In genomic region chr12:51351913-51352532, GRCh38 we compare ENCODE assay signal across 9 cellular contexts. TPM values are rescaled to one million over a fixed set of nuclear protein-coding genes. Genes with fewer than 3 reads are reported as not detected.
DNase-seq lines count a peak whose midpoint lies in the region; ATAC-seq and TF ChIP-seq lines count a peak whose summit lies in the region.
"Had no signal": no experiment of that assay in that cellular context is flagged by ENCODE, and none has a peak within 500 bp of the region (broad histone marks: within the 10 kb centered on the region; RNA-seq: fewer than 3 reads in every experiment).

No MANE protein-coding gene starts in this region.

- POLR2A ChIA-PET in Caco-2 (lab: Charles Lee), result interaction anchor here (0.5 kb wide), 1 partner anchor 269 kb away, joined by 7 read pairs; no protein-coding TSS in a partner anchor
- POLR2A ChIA-PET in PC-3 (lab: Charles Lee; ENCODE audit: unreplicated experiment), result no interaction called here

- H3K36me3 ChIP-seq in Caco-2 (ENCODE audit: control insufficient read depth, insufficient read depth, low read length) (no peaks in the 10 kb centered on the region), PC-3 (ENCODE audit: low read depth, low read length) (peaks cover 5% of the 10 kb centered on the region; the same call in 1 of the 2 replicates)

- BruUV-seq in Caco-2 (replicated peaks; lab: Mats Ljungman, UMichigan), result TSS peak; percentile 61
- BruUV-seq in PC-3 (replicated peaks; lab: Mats Ljungman, UMichigan), result TSS peak; percentile 32

- H3K9ac ChIP-seq in PC-3 (ENCODE audit: low read length), result no peak overlapping the region

- H3K4me2 ChIP-seq in PC-3 (ENCODE audit: low read length), result no peak overlapping the region

- TF ChIP-seq CTCF in Caco-2 (IDR thresholded peaks at IDR 0.05; ENCODE audit: insufficient read depth in 1 of 2, low read depth in 1 of 2, low read length in 1 of 2, severe bottlenecking in 1 of 2, unreplicated experiment in 1 of 2) (peak; percentile 64 to 65), HFF-Myc (IDR thresholded peaks at IDR 0.05; ENCODE audit: low read depth, low read length, missing control alignments) (peak; percentile 74), PC-3 (conservative IDR thresholded peaks at IDR 0.05; ENCODE audit: low read depth, low read length) (peak; percentile 67)

- H3K79me2 ChIP-seq in PC-3 (ENCODE audit: low read length), result no peaks in the 10 kb centered on the region

- H3F3A ChIP-seq in PC-3 (ENCODE audit: low read length, unreplicated experiment), result no peaks in the 10 kb centered on the region

- no peaks in the 10 kb centered on the region for H4K20me1 ChIP-seq in PC-3 (ENCODE audit: low read length)

- peaks cover 49% of the 10 kb centered on the region for H3K36me3 Mint-ChIP-seq in Caco-2 (ENCODE audit: insufficient read depth, unreplicated experiment)

- no peak overlapping the region for H3K4me3 Mint-ChIP-seq in Caco-2 (ENCODE audit: unreplicated experiment)

- no peak overlapping the region for H3K27ac ChIP-seq in PC-3 (ENCODE audit: low read length)

- CTCF ChIA-PET in Caco-2 (lab: Charles Lee), result interaction anchor here (0.5 to 2.9 kb wide), 3 partner anchors 11 to 33 kb away, joined by 3 to 14 read pairs (median 5); no protein-coding TSS in a partner anchor
- CTCF ChIA-PET in PC-3 (lab: Charles Lee), result no interaction called here

- H2AFZ ChIP-seq in PC-3 (ENCODE audit: low read length), result no peak overlapping the region

- H3K4me1 ChIP-seq in Caco-2, result 0 out of 2 replicates have a peak, but pooled peaks cover 10% of the 10 kb centered on the region
- no peaks in the 10 kb centered on the region for H3K4me1 ChIP-seq in PC-3 (ENCODE audit: insufficient read depth, low read length)

- H3K9me3 Mint-ChIP-seq in Caco-2 (ENCODE audit: unreplicated experiment), result no peaks in the 10 kb centered on the region

- DNase-seq in Caco-2 (peak; percentile 52 to 65), HFF-Myc (ENCODE audit: extremely low read depth, low read depth) (no peak), PC-3 (peak; percentile 53), amygdala (lab: John Stamatoyannopoulos, UW) (peak in 42 of 56 donors; percentile 3 to 69 (median 30)), iPS-NIHi11 (ENCODE audit: low spot score) (peak; percentile 73)
- DNase-seq in stimulated activated CD4-positive, alpha-beta T cell treated with anti-CD3 and anti-CD28 coated beads, Interleukin-2, amount 100 ng/mL, for 24 hours, result peak; percentile 34 to 42

- no peak overlapping the region for H3K27ac Mint-ChIP-seq in Caco-2 (ENCODE audit: unreplicated experiment)

- intact Hi-C loops in Caco-2 (cut with micrococcal nuclease; ENCODE audit: unreplicated experiment) (loop anchor here (5.0 kb wide), 1 partner anchor 365 kb away; no protein-coding TSS in a partner anchor), PC-3 (cut with micrococcal nuclease) (no loop called here)

- no peaks in the 10 kb centered on the region for H3K9me3 ChIP-seq in Caco-2
- no peaks in the 10 kb centered on the region for H3K9me3 ChIP-seq in PC-3 (ENCODE audit: low read length)

- H3K4me3 ChIP-seq in Caco-2 (ENCODE audit: low read depth, low read length) (no peak overlapping the region), HFF-Myc (replicated peaks; ENCODE audit: low read depth, low read length) (no peak overlapping the region), PC-3 (ENCODE audit: low read length) (no peak overlapping the region)

- H3K9me2 ChIP-seq in PC-3 (replicated peaks; ENCODE audit: low read length), result no peaks in the 10 kb centered on the region

- ATAC-seq in PC-3 (peak; percentile 53), HG02981 (IDR thresholded peaks at IDR 0.05; ENCODE audit: unreplicated experiment) (no peak), HG03571 (IDR thresholded peaks at IDR 0.05; ENCODE audit: unreplicated experiment) (no peak)

- H3K27me3 ChIP-seq in Caco-2 (replicated peaks; ENCODE audit: control insufficient read depth, insufficient read depth, low read length) (no peaks in the 10 kb centered on the region), PC-3 (ENCODE audit: low read length) (no peaks in the 10 kb centered on the region)

- peaks cover 11% of the 10 kb centered on the region for H3K4me1 Mint-ChIP-seq in Caco-2 (ENCODE audit: low read depth, unreplicated experiment)

- H3K27me3 Mint-ChIP-seq in Caco-2 (ENCODE audit: insufficient read depth, unreplicated experiment), result no peaks in the 10 kb centered on the region

RNA-seq across cellular contexts. Expression of gene CELA1, which starts 5.5 kb away (rescaled TPM):
- total RNA-seq in Caco-2 (2022) (not detected in 2 replicates), PC-3 (2014; rRNA removed) (not detected in 2 replicates)
- total RNA-seq: T-helper 1 cell treated with Interleukin-12 subunit alpha and Interleukin-12 subunit beta and Interleukin-4 antibody, amounts not matched to agents 30 ng/mL and 1 ng/mL, for 36 hours had no signal

RNA-seq across cellular contexts. Expression of gene BIN2, which starts 28.0 kb away (rescaled TPM):
- total RNA-seq in Caco-2 (2022), result 0.16 and 0.18 TPM in 2 replicates
- not detected in 2 replicates for total RNA-seq in PC-3 (2014; rRNA removed)

RNA-seq across cellular contexts. Expression of gene GALNT6, which starts 39.2 kb away (rescaled TPM):
- total RNA-seq in Caco-2 (2022) (170 and 190 TPM in 2 replicates), PC-3 (2014; rRNA removed) (93.4 and 101 TPM in 2 replicates)
